In the genomic region with DNA sequence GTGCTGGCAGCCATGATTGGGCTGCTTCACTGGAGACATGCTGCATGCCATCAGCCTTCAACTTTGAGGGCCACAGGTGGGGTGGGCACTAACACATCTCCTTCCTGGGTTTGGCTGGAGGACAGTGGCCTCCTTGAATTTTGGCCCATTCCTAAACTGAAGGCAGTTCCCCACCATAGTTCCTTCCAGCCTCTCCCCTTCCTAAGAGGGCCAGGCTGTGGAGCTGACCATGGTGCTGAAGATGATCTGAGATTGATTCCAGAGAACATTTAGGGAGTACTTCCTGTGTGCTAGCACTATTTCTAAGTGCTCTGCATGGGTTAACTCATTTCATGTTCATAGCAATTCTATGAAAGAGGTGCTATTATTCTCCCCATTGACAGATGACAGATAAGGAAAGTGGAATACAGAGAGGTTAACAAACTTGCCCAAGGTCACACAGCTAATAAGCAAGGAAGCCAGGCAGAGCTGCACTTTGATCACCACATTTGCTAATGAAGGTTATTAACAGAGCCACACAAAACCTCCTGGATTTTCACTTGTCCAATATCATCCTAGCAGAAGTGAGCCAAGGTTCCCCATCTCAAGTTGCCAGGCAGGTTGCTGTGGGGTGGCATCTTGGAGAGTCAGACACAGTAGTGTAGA, we compare ENCODE assay signal across 1 cellular context.
TF ChIP-seq lines count a peak whose summit lies in the region.

No MANE protein-coding gene starts in this region.

TF ChIP-seq in HepG2, 621 proteins besides CTCF, POLR2A, EP300 and RAD21 (continued from another document and continues in another):
- TF ChIP-seq, protein P1, sequence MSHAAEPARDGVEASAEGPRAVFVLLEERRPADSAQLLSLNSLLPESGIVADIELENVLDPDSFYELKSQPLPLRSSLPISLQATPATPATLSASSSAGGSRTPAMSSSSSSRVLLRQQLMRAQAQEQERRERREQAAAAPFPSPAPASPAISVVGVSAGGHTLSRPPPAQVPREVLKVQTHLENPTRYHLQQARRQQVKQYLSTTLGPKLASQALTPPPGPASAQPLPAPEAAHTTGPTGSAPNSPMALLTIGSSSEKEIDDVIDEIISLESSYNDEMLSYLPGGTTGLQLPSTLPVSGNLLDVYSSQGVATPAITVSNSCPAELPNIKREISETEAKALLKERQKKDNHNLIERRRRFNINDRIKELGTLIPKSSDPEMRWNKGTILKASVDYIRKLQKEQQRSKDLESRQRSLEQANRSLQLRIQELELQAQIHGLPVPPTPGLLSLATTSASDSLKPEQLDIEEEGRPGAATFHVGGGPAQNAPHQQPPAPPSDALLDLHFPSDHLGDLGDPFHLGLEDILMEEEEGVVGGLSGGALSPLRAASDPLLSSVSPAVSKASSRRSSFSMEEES (CRISPR knock-in tag; IDR thresholded peaks at IDR 0.05) = 0 out of 2 replicates have a peak, but pooled peaks have one; percentile 37
- TF ChIP-seq ZBTB7B (CRISPR knock-in tag; IDR thresholded peaks at IDR 0.05) (no peak), ZBTB42 (CRISPR knock-in tag; IDR thresholded peaks at IDR 0.05) (no peak), ZFP37 (CRISPR knock-in tag; IDR thresholded peaks at IDR 0.05; ENCODE audit: borderline replicate concordance) (peak; percentile 45; the same call in 1 of the 2 replicates), NFE2L1 (CRISPR knock-in tag; IDR thresholded peaks at IDR 0.05; ENCODE audit: borderline replicate concordance) (no peak), DNMT3B (CRISPR knock-in tag; conservative IDR thresholded peaks at IDR 0.05) (no peak), EHMT2 (IDR thresholded peaks at IDR 0.05; ENCODE audit: borderline replicate concordance, low read depth, low read length) (peak; percentile 96), TEAD2 (CRISPR knock-in tag; IDR thresholded peaks at IDR 0.05) (no peak), ZNF326 (CRISPR knock-in tag; IDR thresholded peaks at IDR 0.05; ENCODE audit: borderline replicate concordance) (no peak), BHLHE40 (IDR thresholded peaks at IDR 0.05; ENCODE audit: low read length) (no peak), HOXA5 (CRISPR knock-in tag; IDR thresholded peaks at IDR 0.05) (no peak), HMGA1 (CRISPR knock-in tag; conservative IDR thresholded peaks at IDR 0.05) (no peak), ZSCAN30 (CRISPR knock-in tag; IDR thresholded peaks at IDR 0.05) (no peak), ZNF282 (IDR thresholded peaks at IDR 0.05; ENCODE audit: partially characterized antibody) (no peak), MIER2 (CRISPR knock-in tag; IDR thresholded peaks at IDR 0.05) (peak; percentile 97), ZSCAN20 (CRISPR knock-in tag; IDR thresholded peaks at IDR 0.05; ENCODE audit: borderline replicate concordance) (no peak), ARID2 (CRISPR knock-in tag; IDR thresholded peaks at IDR 0.05; ENCODE audit: borderline replicate concordance) (no peak), ZNF660 (CRISPR knock-in tag; IDR thresholded peaks at IDR 0.05; ENCODE audit: borderline replicate concordance, low read depth) (no peak), FLYWCH1 (CRISPR knock-in tag; IDR thresholded peaks at IDR 0.05) (no peak)
- TF ChIP-seq, protein P2, sequence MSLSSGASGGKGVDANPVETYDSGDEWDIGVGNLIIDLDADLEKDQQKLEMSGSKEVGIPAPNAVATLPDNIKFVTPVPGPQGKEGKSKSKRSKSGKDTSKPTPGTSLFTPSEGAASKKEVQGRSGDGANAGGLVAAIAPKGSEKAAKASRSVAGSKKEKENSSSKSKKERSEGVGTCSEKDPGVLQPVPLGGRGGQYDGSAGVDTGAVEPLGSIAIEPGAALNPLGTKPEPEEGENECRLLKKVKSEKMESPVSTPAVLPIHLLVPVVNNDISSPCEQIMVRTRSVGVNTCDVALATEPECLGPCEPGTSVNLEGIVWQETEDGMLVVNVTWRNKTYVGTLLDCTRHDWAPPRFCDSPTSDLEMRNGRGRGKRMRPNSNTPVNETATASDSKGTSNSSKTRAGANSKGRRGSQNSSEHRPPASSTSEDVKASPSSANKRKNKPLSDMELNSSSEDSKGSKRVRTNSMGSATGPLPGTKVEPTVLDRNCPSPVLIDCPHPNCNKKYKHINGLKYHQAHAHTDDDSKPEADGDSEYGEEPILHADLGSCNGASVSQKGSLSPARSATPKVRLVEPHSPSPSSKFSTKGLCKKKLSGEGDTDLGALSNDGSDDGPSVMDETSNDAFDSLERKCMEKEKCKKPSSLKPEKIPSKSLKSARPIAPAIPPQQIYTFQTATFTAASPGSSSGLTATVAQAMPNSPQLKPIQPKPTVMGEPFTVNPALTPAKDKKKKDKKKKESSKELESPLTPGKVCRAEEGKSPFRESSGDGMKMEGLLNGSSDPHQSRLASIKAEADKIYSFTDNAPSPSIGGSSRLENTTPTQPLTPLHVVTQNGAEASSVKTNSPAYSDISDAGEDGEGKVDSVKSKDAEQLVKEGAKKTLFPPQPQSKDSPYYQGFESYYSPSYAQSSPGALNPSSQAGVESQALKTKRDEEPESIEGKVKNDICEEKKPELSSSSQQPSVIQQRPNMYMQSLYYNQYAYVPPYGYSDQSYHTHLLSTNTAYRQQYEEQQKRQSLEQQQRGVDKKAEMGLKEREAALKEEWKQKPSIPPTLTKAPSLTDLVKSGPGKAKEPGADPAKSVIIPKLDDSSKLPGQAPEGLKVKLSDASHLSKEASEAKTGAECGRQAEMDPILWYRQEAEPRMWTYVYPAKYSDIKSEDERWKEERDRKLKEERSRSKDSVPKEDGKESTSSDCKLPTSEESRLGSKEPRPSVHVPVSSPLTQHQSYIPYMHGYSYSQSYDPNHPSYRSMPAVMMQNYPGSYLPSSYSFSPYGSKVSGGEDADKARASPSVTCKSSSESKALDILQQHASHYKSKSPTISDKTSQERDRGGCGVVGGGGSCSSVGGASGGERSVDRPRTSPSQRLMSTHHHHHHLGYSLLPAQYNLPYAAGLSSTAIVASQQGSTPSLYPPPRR (CRISPR knock-in tag; IDR thresholded peaks at IDR 0.05; ENCODE audit: borderline replicate concordance) = no peak
- TF ChIP-seq, protein P3, sequence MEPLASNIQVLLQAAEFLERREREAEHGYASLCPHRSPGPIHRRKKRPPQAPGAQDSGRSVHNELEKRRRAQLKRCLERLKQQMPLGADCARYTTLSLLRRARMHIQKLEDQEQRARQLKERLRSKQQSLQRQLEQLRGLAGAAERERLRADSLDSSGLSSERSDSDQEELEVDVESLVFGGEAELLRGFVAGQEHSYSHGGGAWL (CRISPR knock-in tag; IDR thresholded peaks at IDR 0.05) = no peak
- TF ChIP-seq, protein P4, sequence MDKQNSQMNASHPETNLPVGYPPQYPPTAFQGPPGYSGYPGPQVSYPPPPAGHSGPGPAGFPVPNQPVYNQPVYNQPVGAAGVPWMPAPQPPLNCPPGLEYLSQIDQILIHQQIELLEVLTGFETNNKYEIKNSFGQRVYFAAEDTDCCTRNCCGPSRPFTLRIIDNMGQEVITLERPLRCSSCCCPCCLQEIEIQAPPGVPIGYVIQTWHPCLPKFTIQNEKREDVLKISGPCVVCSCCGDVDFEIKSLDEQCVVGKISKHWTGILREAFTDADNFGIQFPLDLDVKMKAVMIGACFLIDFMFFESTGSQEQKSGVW (CRISPR knock-in tag; IDR thresholded peaks at IDR 0.05; ENCODE audit: borderline replicate concordance) = no peak
- TF ChIP-seq, protein P5, sequence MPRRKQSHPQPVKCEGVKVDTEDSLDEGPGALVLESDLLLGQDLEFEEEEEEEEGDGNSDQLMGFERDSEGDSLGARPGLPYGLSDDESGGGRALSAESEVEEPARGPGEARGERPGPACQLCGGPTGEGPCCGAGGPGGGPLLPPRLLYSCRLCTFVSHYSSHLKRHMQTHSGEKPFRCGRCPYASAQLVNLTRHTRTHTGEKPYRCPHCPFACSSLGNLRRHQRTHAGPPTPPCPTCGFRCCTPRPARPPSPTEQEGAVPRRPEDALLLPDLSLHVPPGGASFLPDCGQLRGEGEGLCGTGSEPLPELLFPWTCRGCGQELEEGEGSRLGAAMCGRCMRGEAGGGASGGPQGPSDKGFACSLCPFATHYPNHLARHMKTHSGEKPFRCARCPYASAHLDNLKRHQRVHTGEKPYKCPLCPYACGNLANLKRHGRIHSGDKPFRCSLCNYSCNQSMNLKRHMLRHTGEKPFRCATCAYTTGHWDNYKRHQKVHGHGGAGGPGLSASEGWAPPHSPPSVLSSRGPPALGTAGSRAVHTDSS (CRISPR knock-in tag; conservative IDR thresholded peaks at IDR 0.05) = no peak
- TF ChIP-seq, protein P6, sequence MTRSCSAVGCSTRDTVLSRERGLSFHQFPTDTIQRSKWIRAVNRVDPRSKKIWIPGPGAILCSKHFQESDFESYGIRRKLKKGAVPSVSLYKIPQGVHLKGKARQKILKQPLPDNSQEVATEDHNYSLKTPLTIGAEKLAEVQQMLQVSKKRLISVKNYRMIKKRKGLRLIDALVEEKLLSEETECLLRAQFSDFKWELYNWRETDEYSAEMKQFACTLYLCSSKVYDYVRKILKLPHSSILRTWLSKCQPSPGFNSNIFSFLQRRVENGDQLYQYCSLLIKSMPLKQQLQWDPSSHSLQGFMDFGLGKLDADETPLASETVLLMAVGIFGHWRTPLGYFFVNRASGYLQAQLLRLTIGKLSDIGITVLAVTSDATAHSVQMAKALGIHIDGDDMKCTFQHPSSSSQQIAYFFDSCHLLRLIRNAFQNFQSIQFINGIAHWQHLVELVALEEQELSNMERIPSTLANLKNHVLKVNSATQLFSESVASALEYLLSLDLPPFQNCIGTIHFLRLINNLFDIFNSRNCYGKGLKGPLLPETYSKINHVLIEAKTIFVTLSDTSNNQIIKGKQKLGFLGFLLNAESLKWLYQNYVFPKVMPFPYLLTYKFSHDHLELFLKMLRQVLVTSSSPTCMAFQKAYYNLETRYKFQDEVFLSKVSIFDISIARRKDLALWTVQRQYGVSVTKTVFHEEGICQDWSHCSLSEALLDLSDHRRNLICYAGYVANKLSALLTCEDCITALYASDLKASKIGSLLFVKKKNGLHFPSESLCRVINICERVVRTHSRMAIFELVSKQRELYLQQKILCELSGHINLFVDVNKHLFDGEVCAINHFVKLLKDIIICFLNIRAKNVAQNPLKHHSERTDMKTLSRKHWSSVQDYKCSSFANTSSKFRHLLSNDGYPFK (CRISPR knock-in tag; IDR thresholded peaks at IDR 0.05; ENCODE audit: borderline replicate concordance) = no peak
- TF ChIP-seq, protein P7, sequence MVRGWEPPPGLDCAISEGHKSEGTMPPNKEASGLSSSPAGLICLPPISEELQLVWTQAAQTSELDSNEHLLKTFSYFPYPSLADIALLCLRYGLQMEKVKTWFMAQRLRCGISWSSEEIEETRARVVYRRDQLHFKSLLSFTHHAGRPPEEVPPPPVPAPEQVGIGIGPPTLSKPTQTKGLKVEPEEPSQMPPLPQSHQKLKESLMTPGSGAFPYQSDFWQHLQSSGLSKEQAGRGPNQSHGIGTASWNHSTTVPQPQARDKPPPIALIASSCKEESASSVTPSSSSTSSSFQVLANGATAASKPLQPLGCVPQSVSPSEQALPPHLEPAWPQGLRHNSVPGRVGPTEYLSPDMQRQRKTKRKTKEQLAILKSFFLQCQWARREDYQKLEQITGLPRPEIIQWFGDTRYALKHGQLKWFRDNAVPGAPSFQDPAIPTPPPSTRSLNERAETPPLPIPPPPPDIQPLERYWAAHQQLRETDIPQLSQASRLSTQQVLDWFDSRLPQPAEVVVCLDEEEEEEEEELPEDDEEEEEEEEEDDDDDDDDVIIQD (CRISPR knock-in tag; IDR thresholded peaks at IDR 0.05; ENCODE audit: low read depth) = no peak
- TF ChIP-seq, protein P8, sequence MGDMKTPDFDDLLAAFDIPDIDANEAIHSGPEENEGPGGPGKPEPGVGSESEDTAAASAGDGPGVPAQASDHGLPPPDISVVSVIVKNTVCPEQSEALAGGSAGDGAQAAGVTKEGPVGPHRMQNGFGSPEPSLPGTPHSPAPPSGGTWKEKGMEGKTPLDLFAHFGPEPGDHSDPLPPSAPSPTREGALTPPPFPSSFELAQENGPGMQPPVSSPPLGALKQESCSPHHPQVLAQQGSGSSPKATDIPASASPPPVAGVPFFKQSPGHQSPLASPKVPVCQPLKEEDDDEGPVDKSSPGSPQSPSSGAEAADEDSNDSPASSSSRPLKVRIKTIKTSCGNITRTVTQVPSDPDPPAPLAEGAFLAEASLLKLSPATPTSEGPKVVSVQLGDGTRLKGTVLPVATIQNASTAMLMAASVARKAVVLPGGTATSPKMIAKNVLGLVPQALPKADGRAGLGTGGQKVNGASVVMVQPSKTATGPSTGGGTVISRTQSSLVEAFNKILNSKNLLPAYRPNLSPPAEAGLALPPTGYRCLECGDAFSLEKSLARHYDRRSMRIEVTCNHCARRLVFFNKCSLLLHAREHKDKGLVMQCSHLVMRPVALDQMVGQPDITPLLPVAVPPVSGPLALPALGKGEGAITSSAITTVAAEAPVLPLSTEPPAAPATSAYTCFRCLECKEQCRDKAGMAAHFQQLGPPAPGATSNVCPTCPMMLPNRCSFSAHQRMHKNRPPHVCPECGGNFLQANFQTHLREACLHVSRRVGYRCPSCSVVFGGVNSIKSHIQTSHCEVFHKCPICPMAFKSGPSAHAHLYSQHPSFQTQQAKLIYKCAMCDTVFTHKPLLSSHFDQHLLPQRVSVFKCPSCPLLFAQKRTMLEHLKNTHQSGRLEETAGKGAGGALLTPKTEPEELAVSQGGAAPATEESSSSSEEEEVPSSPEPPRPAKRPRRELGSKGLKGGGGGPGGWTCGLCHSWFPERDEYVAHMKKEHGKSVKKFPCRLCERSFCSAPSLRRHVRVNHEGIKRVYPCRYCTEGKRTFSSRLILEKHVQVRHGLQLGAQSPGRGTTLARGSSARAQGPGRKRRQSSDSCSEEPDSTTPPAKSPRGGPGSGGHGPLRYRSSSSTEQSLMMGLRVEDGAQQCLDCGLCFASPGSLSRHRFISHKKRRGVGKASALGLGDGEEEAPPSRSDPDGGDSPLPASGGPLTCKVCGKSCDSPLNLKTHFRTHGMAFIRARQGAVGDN (CRISPR knock-in tag; IDR thresholded peaks at IDR 0.05) = no peak
- TF ChIP-seq, protein P9, sequence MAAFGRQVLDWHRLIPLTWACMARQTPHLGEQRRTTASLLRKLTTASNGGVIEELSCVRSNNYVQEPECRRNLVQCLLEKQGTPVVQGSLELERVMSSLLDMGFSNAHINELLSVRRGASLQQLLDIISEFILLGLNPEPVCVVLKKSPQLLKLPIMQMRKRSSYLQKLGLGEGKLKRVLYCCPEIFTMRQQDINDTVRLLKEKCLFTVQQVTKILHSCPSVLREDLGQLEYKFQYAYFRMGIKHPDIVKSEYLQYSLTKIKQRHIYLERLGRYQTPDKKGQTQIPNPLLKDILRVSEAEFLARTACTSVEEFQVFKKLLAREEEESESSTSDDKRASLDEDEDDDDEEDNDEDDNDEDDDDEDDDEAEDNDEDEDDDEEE (CRISPR knock-in tag; IDR thresholded peaks at IDR 0.05) = 0 out of 2 replicates have a peak, but pooled peaks have one; percentile 26
- TF ChIP-seq, protein P10, sequence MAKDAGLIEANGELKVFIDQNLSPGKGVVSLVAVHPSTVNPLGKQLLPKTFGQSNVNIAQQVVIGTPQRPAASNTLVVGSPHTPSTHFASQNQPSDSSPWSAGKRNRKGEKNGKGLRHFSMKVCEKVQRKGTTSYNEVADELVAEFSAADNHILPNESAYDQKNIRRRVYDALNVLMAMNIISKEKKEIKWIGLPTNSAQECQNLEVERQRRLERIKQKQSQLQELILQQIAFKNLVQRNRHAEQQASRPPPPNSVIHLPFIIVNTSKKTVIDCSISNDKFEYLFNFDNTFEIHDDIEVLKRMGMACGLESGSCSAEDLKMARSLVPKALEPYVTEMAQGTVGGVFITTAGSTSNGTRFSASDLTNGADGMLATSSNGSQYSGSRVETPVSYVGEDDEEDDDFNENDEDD (CRISPR knock-in tag; IDR thresholded peaks at IDR 0.05; ENCODE audit: borderline replicate concordance) = no peak
- TF ChIP-seq, protein P11, sequence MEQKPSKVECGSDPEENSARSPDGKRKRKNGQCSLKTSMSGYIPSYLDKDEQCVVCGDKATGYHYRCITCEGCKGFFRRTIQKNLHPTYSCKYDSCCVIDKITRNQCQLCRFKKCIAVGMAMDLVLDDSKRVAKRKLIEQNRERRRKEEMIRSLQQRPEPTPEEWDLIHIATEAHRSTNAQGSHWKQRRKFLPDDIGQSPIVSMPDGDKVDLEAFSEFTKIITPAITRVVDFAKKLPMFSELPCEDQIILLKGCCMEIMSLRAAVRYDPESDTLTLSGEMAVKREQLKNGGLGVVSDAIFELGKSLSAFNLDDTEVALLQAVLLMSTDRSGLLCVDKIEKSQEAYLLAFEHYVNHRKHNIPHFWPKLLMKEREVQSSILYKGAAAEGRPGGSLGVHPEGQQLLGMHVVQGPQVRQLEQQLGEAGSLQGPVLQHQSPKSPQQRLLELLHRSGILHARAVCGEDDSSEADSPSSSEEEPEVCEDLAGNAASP (CRISPR knock-in tag; IDR thresholded peaks at IDR 0.05; ENCODE audit: borderline replicate concordance) = no peak
